ENCODE assay signal across 2 cellular contexts in genomic region chr3:183907176-183907575, GRCh38.
TF ChIP-seq lines count a peak whose summit lies in the region.

No MANE protein-coding gene starts in this region.

TF ChIP-seq in GM23338, 12 proteins besides CTCF, POLR2A, EP300 and RAD21 (continued from another document):
- no peak for TF ChIP-seq CREB1 (CRISPR knock-in tag; IDR thresholded peaks at IDR 0.05; ENCODE audit: low read depth)
- TF ChIP-seq ETS1 (IDR thresholded peaks at IDR 0.05), result no peak
- TF ChIP-seq NANOG (IDR thresholded peaks at IDR 0.05; ENCODE audit: borderline replicate concordance), result no peak
- no peak for TF ChIP-seq ZNF331 (CRISPR knock-in tag; IDR thresholded peaks at IDR 0.05; ENCODE audit: low read depth)
- no peak for TF ChIP-seq REST (IDR thresholded peaks at IDR 0.05; ENCODE audit: unreplicated experiment)

TF ChIP-seq in H1, 55 proteins besides CTCF, POLR2A, EP300 and RAD21:
- TF ChIP-seq CBX8 (IDR thresholded peaks at IDR 0.05; ENCODE audit: borderline replicate concordance, low read depth, low read length), result no peak
- peak; percentile 41; the same call in 1 of the 2 replicates for TF ChIP-seq TEAD4 (IDR thresholded peaks at IDR 0.05; ENCODE audit: low read depth, low read length)
- no peak for TF ChIP-seq NRF1 (IDR thresholded peaks at IDR 0.05; ENCODE audit: low read depth, low read length)
- no peak for TF ChIP-seq TBP (IDR thresholded peaks at IDR 0.05; ENCODE audit: low read depth, low read length)
- no peak for TF ChIP-seq ZNF274 (IDR thresholded peaks at IDR 0.05; ENCODE audit: borderline replicate concordance, extremely low read depth, low read length)
- TF ChIP-seq SP4 (IDR thresholded peaks at IDR 0.05; ENCODE audit: low read length), result no peak
